Comparison of ENCODE assay signal across 1 cellular context in genomic region chr2:2325538-2325937, GRCh38.
TF ChIP-seq lines count a peak whose summit lies in the region.

No MANE protein-coding gene starts in this region.

TF ChIP-seq in GM23338, 12 proteins besides CTCF, POLR2A, EP300 and RAD21:
- TF ChIP-seq ZNF462 (CRISPR knock-in tag; IDR thresholded peaks at IDR 0.05) (no peak), EZH2phosphoT487 (IDR thresholded peaks at IDR 0.05; ENCODE audit: unreplicated experiment) (no peak), REST (IDR thresholded peaks at IDR 0.05; ENCODE audit: unreplicated experiment) (no peak), STAT1 (IDR thresholded peaks at IDR 0.05; ENCODE audit: unreplicated experiment) (no peak)
TF ChIP-seq in GM23338: peak in this region for 0.
